Comparison of ENCODE assay signal across 1 cellular context in genomic region chr3:81249540-81250029, GRCh38.
TF ChIP-seq lines count a peak whose summit lies in the region.

No MANE protein-coding gene starts in this region.

TF ChIP-seq in HepG2, 621 proteins besides CTCF, POLR2A, EP300 and RAD21 (continued from another document and continues in another):
- TF ChIP-seq ZNF281 (CRISPR knock-in tag; IDR thresholded peaks at IDR 0.05; ENCODE audit: borderline replicate concordance), result peak; percentile 21; the same call in 1 of the 2 replicates
- TF ChIP-seq NCOA1 (CRISPR knock-in tag; IDR thresholded peaks at IDR 0.05), result no peak
- TF ChIP-seq ZNF710 (CRISPR knock-in tag; IDR thresholded peaks at IDR 0.05; ENCODE audit: borderline replicate concordance), result peak; percentile 94
- TF ChIP-seq ZMAT3 (CRISPR knock-in tag; conservative IDR thresholded peaks at IDR 0.05), result 0 out of 2 replicates have a peak, but pooled peaks have one; percentile 37
- TF ChIP-seq HOMEZ (CRISPR knock-in tag; IDR thresholded peaks at IDR 0.05; ENCODE audit: low read depth), result peak; percentile 50; the same call in 1 of the 2 replicates
- TF ChIP-seq, protein P1, sequence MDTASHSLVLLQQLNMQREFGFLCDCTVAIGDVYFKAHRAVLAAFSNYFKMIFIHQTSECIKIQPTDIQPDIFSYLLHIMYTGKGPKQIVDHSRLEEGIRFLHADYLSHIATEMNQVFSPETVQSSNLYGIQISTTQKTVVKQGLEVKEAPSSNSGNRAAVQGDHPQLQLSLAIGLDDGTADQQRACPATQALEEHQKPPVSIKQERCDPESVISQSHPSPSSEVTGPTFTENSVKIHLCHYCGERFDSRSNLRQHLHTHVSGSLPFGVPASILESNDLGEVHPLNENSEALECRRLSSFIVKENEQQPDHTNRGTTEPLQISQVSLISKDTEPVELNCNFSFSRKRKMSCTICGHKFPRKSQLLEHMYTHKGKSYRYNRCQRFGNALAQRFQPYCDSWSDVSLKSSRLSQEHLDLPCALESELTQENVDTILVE (CRISPR knock-in tag; IDR thresholded peaks at IDR 0.05), result no peak
- no peak for TF ChIP-seq ZNF446 (CRISPR knock-in tag; IDR thresholded peaks at IDR 0.05)
- TF ChIP-seq ARHGAP35 (CRISPR knock-in tag; IDR thresholded peaks at IDR 0.05; ENCODE audit: borderline replicate concordance), result no peak
- peak; percentile 93 for TF ChIP-seq TBX3 (IDR thresholded peaks at IDR 0.05; ENCODE audit: borderline replicate concordance)
- TF ChIP-seq ZFYVE20 (CRISPR knock-in tag; IDR thresholded peaks at IDR 0.05; ENCODE audit: borderline replicate concordance, low read depth), result no peak
- peak; percentile 81 for TF ChIP-seq FOXP1 (IDR thresholded peaks at IDR 0.05)
- TF ChIP-seq FOXP1 (CRISPR knock-in tag; IDR thresholded peaks at IDR 0.05), result peak; percentile 85
- TF ChIP-seq CENPT (CRISPR knock-in tag; IDR thresholded peaks at IDR 0.05; ENCODE audit: low read depth), result no peak
- peak; percentile 82 for TF ChIP-seq JUND (CRISPR knock-in tag; IDR thresholded peaks at IDR 0.05)
- TF ChIP-seq, protein P2, sequence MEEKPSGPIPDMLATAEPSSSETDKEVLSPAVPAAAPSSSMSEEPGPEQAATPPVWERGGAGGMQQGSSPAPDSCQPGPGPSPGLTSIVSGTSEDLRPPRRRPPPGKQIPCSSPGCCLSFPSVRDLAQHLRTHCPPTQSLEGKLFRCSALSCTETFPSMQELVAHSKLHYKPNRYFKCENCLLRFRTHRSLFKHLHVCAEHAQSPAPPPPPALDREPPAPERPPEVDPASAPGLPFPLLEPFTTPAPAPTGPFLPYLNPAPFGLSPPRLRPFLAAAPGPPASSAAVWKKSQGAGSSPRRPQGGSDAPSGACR (CRISPR knock-in tag; IDR thresholded peaks at IDR 0.05), result 0 out of 2 replicates have a peak, but pooled peaks have one; percentile 26
- TF ChIP-seq CREB1 (IDR thresholded peaks at IDR 0.05), result peak; percentile 51; the same call in 1 of the 2 replicates
- TF ChIP-seq CREB1 (CRISPR knock-in tag; IDR thresholded peaks at IDR 0.05), result peak; percentile 82
- peak; percentile 99 for TF ChIP-seq ZBTB20 (CRISPR knock-in tag; IDR thresholded peaks at IDR 0.05; ENCODE audit: borderline replicate concordance, low read depth)
- no peak for TF ChIP-seq STAT5B (CRISPR knock-in tag; IDR thresholded peaks at IDR 0.05)
- peak; percentile 81 for TF ChIP-seq ELF3 (CRISPR knock-in tag; IDR thresholded peaks at IDR 0.05)
- peak; percentile 68 for TF ChIP-seq HNF4A (CRISPR knock-in tag; IDR thresholded peaks at IDR 0.05)
- TF ChIP-seq, protein P3, sequence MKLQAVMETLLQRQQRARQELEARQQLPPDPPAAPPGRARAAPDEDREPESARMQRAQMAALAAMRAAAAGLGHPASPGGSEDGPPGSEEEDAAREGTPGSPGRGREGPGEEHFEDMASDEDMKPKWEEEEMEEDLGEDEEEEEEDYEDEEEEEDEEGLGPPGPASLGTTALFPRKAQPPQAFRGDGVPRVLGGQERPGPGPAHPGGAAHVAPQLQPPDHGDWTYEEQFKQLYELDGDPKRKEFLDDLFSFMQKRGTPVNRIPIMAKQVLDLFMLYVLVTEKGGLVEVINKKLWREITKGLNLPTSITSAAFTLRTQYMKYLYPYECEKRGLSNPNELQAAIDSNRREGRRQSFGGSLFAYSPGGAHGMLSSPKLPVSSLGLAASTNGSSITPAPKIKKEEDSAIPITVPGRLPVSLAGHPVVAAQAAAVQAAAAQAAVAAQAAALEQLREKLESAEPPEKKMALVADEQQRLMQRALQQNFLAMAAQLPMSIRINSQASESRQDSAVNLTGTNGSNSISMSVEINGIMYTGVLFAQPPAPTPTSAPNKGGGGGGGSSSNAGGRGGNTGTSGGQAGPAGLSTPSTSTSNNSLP (IDR thresholded peaks at IDR 0.05; ENCODE audit: low read depth, low read length), result peak; percentile 91
- TF ChIP-seq SALL1 (CRISPR knock-in tag; IDR thresholded peaks at IDR 0.05), result peak; percentile 61; the same call in 1 of the 2 replicates
- 0 out of 2 replicates have a peak, but pooled peaks have one; percentile 21 for TF ChIP-seq PPARG (CRISPR knock-in tag; conservative IDR thresholded peaks at IDR 0.05)
- no peak; the same call in 1 of the 2 replicates for TF ChIP-seq ZMYM4 (CRISPR knock-in tag; IDR thresholded peaks at IDR 0.05)
- peak; percentile 66; the same call in 1 of the 2 replicates for TF ChIP-seq MBD4 (IDR thresholded peaks at IDR 0.05; ENCODE audit: borderline replicate concordance, low read length)
- peak; percentile 70; the same call in 1 of the 2 replicates for TF ChIP-seq RARA (CRISPR knock-in tag; IDR thresholded peaks at IDR 0.05)
- TF ChIP-seq TFAP4 (IDR thresholded peaks at IDR 0.05; ENCODE audit: borderline replicate concordance, low read depth), result peak; percentile 24; the same call in 1 of the 2 replicates
- TF ChIP-seq, protein P4, sequence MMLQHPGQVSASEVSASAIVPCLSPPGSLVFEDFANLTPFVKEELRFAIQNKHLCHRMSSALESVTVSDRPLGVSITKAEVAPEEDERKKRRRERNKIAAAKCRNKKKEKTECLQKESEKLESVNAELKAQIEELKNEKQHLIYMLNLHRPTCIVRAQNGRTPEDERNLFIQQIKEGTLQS (CRISPR knock-in tag; IDR thresholded peaks at IDR 0.05), result 0 out of 2 replicates have a peak, but pooled peaks have one; percentile 27
- TF ChIP-seq, protein P5, sequence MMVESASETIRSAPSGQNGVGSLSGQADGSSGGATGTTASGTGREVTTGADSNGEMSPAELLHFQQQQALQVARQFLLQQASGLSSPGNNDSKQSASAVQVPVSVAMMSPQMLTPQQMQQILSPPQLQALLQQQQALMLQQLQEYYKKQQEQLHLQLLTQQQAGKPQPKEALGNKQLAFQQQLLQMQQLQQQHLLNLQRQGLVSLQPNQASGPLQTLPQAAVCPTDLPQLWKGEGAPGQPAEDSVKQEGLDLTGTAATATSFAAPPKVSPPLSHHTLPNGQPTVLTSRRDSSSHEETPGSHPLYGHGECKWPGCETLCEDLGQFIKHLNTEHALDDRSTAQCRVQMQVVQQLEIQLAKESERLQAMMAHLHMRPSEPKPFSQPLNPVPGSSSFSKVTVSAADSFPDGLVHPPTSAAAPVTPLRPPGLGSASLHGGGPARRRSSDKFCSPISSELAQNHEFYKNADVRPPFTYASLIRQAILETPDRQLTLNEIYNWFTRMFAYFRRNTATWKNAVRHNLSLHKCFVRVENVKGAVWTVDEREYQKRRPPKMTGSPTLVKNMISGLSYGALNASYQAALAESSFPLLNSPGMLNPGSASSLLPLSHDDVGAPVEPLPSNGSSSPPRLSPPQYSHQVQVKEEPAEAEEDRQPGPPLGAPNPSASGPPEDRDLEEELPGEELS (CRISPR knock-in tag; IDR thresholded peaks at IDR 0.05), result peak; percentile 89
- TF ChIP-seq ATF7 (IDR thresholded peaks at IDR 0.05), result peak; percentile 56
- TF ChIP-seq ATF7 (CRISPR knock-in tag; IDR thresholded peaks at IDR 0.05), result no peak; the same call in 1 of the 2 replicates
- peak; percentile 32; the same call in 1 of the 2 replicates for TF ChIP-seq ETV5 (CRISPR knock-in tag; IDR thresholded peaks at IDR 0.05; ENCODE audit: borderline replicate concordance)
- no peak for TF ChIP-seq TBL1XR1 (IDR thresholded peaks at IDR 0.05; ENCODE audit: borderline replicate concordance, low read length, partially characterized antibody)
- TF ChIP-seq PHF21A (CRISPR knock-in tag; IDR thresholded peaks at IDR 0.05), result no peak
- TF ChIP-seq HHEX (CRISPR knock-in tag; IDR thresholded peaks at IDR 0.05), result peak; percentile 55; the same call in 1 of the 2 replicates
- TF ChIP-seq MLX (CRISPR knock-in tag; IDR thresholded peaks at IDR 0.05), result 0 out of 2 replicates have a peak, but pooled peaks have one; percentile 16
- peak; percentile 63 for TF ChIP-seq NR2F2 (IDR thresholded peaks at IDR 0.05; ENCODE audit: borderline replicate concordance, low read depth)
- peak; percentile 38; the same call in 1 of the 2 replicates for TF ChIP-seq KDM6A (CRISPR knock-in tag; IDR thresholded peaks at IDR 0.05; ENCODE audit: low read depth)
- peak; percentile 51; the same call in 1 of the 2 replicates for TF ChIP-seq GATA4 (IDR thresholded peaks at IDR 0.05; ENCODE audit: borderline replicate concordance, low read depth)
- TF ChIP-seq, protein P6, sequence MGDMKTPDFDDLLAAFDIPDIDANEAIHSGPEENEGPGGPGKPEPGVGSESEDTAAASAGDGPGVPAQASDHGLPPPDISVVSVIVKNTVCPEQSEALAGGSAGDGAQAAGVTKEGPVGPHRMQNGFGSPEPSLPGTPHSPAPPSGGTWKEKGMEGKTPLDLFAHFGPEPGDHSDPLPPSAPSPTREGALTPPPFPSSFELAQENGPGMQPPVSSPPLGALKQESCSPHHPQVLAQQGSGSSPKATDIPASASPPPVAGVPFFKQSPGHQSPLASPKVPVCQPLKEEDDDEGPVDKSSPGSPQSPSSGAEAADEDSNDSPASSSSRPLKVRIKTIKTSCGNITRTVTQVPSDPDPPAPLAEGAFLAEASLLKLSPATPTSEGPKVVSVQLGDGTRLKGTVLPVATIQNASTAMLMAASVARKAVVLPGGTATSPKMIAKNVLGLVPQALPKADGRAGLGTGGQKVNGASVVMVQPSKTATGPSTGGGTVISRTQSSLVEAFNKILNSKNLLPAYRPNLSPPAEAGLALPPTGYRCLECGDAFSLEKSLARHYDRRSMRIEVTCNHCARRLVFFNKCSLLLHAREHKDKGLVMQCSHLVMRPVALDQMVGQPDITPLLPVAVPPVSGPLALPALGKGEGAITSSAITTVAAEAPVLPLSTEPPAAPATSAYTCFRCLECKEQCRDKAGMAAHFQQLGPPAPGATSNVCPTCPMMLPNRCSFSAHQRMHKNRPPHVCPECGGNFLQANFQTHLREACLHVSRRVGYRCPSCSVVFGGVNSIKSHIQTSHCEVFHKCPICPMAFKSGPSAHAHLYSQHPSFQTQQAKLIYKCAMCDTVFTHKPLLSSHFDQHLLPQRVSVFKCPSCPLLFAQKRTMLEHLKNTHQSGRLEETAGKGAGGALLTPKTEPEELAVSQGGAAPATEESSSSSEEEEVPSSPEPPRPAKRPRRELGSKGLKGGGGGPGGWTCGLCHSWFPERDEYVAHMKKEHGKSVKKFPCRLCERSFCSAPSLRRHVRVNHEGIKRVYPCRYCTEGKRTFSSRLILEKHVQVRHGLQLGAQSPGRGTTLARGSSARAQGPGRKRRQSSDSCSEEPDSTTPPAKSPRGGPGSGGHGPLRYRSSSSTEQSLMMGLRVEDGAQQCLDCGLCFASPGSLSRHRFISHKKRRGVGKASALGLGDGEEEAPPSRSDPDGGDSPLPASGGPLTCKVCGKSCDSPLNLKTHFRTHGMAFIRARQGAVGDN (CRISPR knock-in tag; IDR thresholded peaks at IDR 0.05), result no peak
- no peak for TF ChIP-seq PLRG1 (conservative IDR thresholded peaks at IDR 0.05)
- no peak for TF ChIP-seq RARG (CRISPR knock-in tag; IDR thresholded peaks at IDR 0.05; ENCODE audit: low read depth)
- TF ChIP-seq KDM2A (CRISPR knock-in tag; IDR thresholded peaks at IDR 0.05; ENCODE audit: borderline replicate concordance, low read depth), result no peak
- TF ChIP-seq CC2D1A (CRISPR knock-in tag; IDR thresholded peaks at IDR 0.05), result no peak
- TF ChIP-seq ZNF256 (CRISPR knock-in tag; conservative IDR thresholded peaks at IDR 0.05), result no peak
- TF ChIP-seq ZNF24 (IDR thresholded peaks at IDR 0.05), result peak; percentile 39; the same call in 1 of the 2 replicates
